25 cellular contexts compared by ENCODE assay signal in the genomic region with DNA sequence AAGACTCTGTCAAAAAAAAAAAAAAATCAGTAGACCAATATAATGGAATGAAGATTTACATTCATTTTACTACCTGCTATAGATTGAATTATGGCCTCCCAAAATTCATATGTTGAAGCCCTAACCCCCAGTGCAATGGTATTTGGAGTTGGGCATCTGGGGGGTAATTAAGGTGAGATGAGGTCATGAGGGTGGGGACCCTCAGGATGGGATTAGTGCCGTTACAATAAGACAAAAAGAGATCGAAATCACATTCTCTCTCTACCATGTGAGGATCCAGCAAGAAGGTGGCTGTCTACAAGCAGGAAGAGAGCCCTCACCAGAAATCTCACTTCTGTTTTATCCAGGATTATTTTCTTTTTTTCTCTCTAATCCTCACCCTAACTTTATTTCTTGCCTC.
"Had no signal": no experiment of that assay in that cellular context is flagged by ENCODE, and none has a peak within 500 bp of the region (broad histone marks: within the 10 kb centered on the region; RNA-seq: fewer than 3 reads in every experiment).

No MANE protein-coding gene starts in this region.

- H3K27ac ChIP-seq: stomach, suprapubic skin, testis, thoracic aorta, thyroid gland, tibial artery, tibial nerve, transverse colon, upper lobe of left lung, upper lobe of right lung, uterus, vagina had no signal

- FAIRE-seq: urothelium cell line had no signal

- H3K4me1 ChIP-seq: testis, thyroid gland, tibial artery, tibial nerve, transverse colon, upper lobe of left lung, upper lobe of right lung, uterus, vagina had no signal

- ATAC-seq: stimulated activated effector memory CD8-positive, alpha-beta T cell treated with anti-CD3 and anti-CD28 coated beads, Interleukin-12 subunit alpha, Interleukin-12 subunit beta, amount 100 ng/mL, for 72 hours; stimulated activated memory B cell treated with anti-CD40 and anti-IgM and Interleukin-4, amounts not matched to agents 10 μg/mL and 1 μg/mL and 100 μg/mL, for 72 hours; stimulated activated naive B cell treated with anti-CD40 and anti-IgM and Interleukin-4, amounts not matched to agents 10 μg/mL and 1 μg/mL and 100 μg/mL, for 72 hours; stimulated activated naive CD8-positive, alpha-beta T cell treated with anti-CD3 and anti-CD28 coated beads, Interleukin-15, amount 100 ng/mL, for 72 hours; stimulated activated naive CD8-positive, alpha-beta T cell treated with anti-CD3 and anti-CD28 coated beads, Interleukin-15, Interleukin-2, amounts not matched to agents 100 U/mL and 50 U/mL, for 24 hours; upper lobe of right lung had no signal

- H3K4me3 ChIP-seq: stomach, suprapubic skin, testis, thoracic aorta, thyroid gland, tibial artery, tibial nerve, transverse colon, upper lobe of left lung, upper lobe of right lung, uterus, vagina had no signal

- H3K27me3 ChIP-seq: stomach, suprapubic skin, testis, thyroid gland, tibial artery, tibial nerve, transverse colon, upper lobe of left lung, upper lobe of right lung, uterus, vagina had no signal

- H3K9me3 ChIP-seq: stomach, suprapubic skin, testis, thoracic aorta, thyroid gland, tibial artery, transverse colon, upper lobe of left lung, upper lobe of right lung, uterus, vagina had no signal

- DNase-seq: stimulated activated CD4-positive, alpha-beta T cell treated with anti-CD3 and anti-CD28 coated beads, Interleukin-2, amount 100 ng/mL, for 48 hours; stimulated activated CD4-positive, alpha-beta T cell treated with anti-CD3 and anti-CD28 coated beads, Interleukin-4, amount 100 ng/mL, for 1 hour; stimulated activated CD4-positive, alpha-beta T cell treated with anti-CD3 and anti-CD28 coated beads, Interleukin-4, amount 100 ng/mL, for 24 hours; stimulated activated CD4-positive, alpha-beta T cell treated with anti-CD3 and anti-CD28 coated beads, Interleukin-4, amount 100 ng/mL, for 4 hours; stimulated activated CD8-positive, alpha-beta memory T cell treated with anti-CD3 and anti-CD28 coated beads, Interleukin-4, amount 100 ng/mL, for 48 hours; stimulated activated naive B cell treated with anti-CD40 and anti-IgM and Interleukin-4, amounts not matched to agents 10 μg/mL and 1 μg/mL and 100 μg/mL, for 72 hours; stimulated activated naive CD4-positive, alpha-beta T cell; stimulated activated naive CD4-positive, alpha-beta T cell treated with Interleukin-2 at 50 U/mL for 16 hours; stimulated activated naive CD8-positive, alpha-beta T cell treated with anti-CD3 and anti-CD28 coated beads, Interleukin-15, amount 100 ng/mL, for 72 hours; stimulated activated naive CD8-positive, alpha-beta T cell treated with anti-CD3 and anti-CD28 coated beads, Interleukin-15, Interleukin-2, amounts not matched to agents 100 U/mL and 50 U/mL, for 24 hours; stomach; testis; thyroid gland; tibial artery; transverse colon; upper lobe of left lung; upper lobe of right lung; uterus had no signal

- H3K36me3 ChIP-seq: stomach, suprapubic skin, thoracic aorta, thyroid gland, tibial artery, tibial nerve, transverse colon, upper lobe of left lung, upper lobe of right lung, uterus, vagina had no signal
